8 cellular contexts compared by ENCODE assay signal in the genomic region with DNA sequence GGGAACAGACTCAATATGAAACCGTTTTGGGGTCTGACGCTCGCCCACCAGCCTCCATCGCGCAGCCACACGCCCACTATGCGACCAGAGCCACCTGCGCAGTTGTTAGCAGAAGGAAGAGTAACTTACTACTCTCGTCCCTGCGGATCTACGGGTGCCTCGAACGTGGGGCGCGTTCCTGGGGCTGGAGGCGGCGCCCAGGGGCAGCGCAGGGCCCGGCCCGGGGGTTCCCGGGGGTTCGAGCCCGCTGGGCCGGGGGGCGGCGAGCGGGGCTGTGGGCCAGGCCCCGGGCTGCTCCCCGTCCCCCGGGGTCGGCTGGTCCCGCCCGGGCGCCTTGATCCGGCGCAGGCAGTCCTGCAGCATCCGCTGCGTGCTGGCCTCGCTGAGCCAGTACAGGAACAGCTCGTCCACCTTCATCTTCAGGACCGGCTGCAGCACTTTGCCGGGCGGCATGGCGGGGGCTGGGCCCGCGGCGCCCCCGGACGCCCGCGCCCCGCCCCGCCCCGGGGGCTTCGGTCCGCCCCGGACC. TPM values are rescaled to one million over a fixed set of nuclear protein-coding genes. Genes with fewer than 3 reads are reported as not detected.
DNase-seq lines count a peak whose midpoint lies in the region; ATAC-seq, FAIRE-seq and TF ChIP-seq lines count a peak whose summit lies in the region.

No MANE protein-coding gene starts in this region.

- H3K27me3 Mint-ChIP-seq in CD4-positive, alpha-beta memory T cell = peaks cover 0 to 1% of the 10 kb centered on the region in 2 donors
- H3K27me3 Mint-ChIP-seq in brain = peaks cover 6% of the 10 kb centered on the region

- H3K27ac Mint-ChIP-seq in CD4-positive, alpha-beta memory T cell = peak overlapping the region in 5 of 7 donors; percentile 46 to 92 (median 52)
- H3K27ac Mint-ChIP-seq in brain = peak overlapping the region in 2 of 5 experiments; percentile 38 to 60

- H3K4me1 Mint-ChIP-seq in CD4-positive, alpha-beta memory T cell = peaks cover 10 to 11% (median 10%) of the 10 kb centered on the region in 4 donors
- peaks cover 26% of the 10 kb centered on the region for H3K4me1 Mint-ChIP-seq in brain

- no peak for TF ChIP-seq CTCF in Loucy (conservative IDR thresholded peaks at IDR 0.05; ENCODE audit: low read length)
- TF ChIP-seq CTCF in brain (conservative IDR thresholded peaks at IDR 0.05) = no peak
- no peak for TF ChIP-seq CTCF in D721Med (IDR thresholded peaks at IDR 0.05; ENCODE audit: insufficient read depth, missing control alignments)
- TF ChIP-seq CTCF in omental fat pad (IDR thresholded peaks at IDR 0.05) = no peak

- WGBS in thymus = 1% methylated on average over 57 of the region's 57 CpGs

- H3K36me3 Mint-ChIP-seq in CD4-positive, alpha-beta memory T cell = peaks cover 0 to 4% of the 10 kb centered on the region in 2 donors
- H3K36me3 Mint-ChIP-seq in brain = no peaks in the 10 kb centered on the region

- intact Hi-C loops in CD4-positive, alpha-beta memory T cell (cut with micrococcal nuclease) = loop anchor here (2.0 to 10.0 kb wide), 2 partner anchors 1066 to 1278 kb away; partner anchors contain the start of gene ASMTL

- peak overlapping the region; percentile 72 for H3K9ac ChIP-seq in Loucy (ENCODE audit: low read depth, low read length, poor library complexity, severe bottlenecking)

- no peak for FAIRE-seq in D721Med (lab: Jason Lieb, UNC)

- peaks cover 6% of the 10 kb centered on the region for H3K4me1 ChIP-seq in CD4-positive, alpha-beta memory T cell (ENCODE audit: insufficient read depth, low read length)
- H3K4me1 ChIP-seq in Loucy (ENCODE audit: insufficient read depth, low read length, poor library complexity, severe bottlenecking) = peaks cover 5% of the 10 kb centered on the region
- peaks cover 14% of the 10 kb centered on the region for H3K4me1 ChIP-seq in mononuclear cell (ENCODE audit: insufficient read depth, low read length)
- peaks cover 10% of the 10 kb centered on the region for H3K4me1 ChIP-seq in thymus (ENCODE audit: control insufficient read depth, insufficient read depth, low read length)

- POLR2A ChIA-PET in CD4-positive, alpha-beta memory T cell (lab: Charles Lee; ENCODE audit: partially characterized antibody) = no interaction called here

- H3K27ac ChIP-seq in CD4-positive, alpha-beta memory T cell (ENCODE audit: low read depth, low read length) = peak overlapping the region; percentile 100
- peak overlapping the region; percentile 91 for H3K27ac ChIP-seq in thymus (ENCODE audit: low read depth)

- H3K9me3 Mint-ChIP-seq in CD4-positive, alpha-beta memory T cell = peaks cover 0 to 6% (median 0%) of the 10 kb centered on the region in 8 donors
- peaks cover 0 to 7% (median 0%) of the 10 kb centered on the region in 5 experiments for H3K9me3 Mint-ChIP-seq in brain

- CTCF ChIA-PET in CD4-positive, alpha-beta memory T cell (lab: Charles Lee; ENCODE audit: partially characterized antibody) = no interaction called here

- no peaks in the 10 kb centered on the region for H3K27me3 ChIP-seq in CD4-positive, alpha-beta memory T cell (ENCODE audit: insufficient read depth, low read length)
- H3K27me3 ChIP-seq in Loucy (ENCODE audit: insufficient read depth, low read length, poor library complexity, severe bottlenecking) (no peaks in the 10 kb centered on the region), mononuclear cell (ENCODE audit: insufficient read depth, low read length) (no peaks in the 10 kb centered on the region), thymus (ENCODE audit: control insufficient read depth, insufficient read depth) (no peaks in the 10 kb centered on the region)

- peak in 1 of 5 donors; percentile 13 for DNase-seq in CD4-positive, alpha-beta memory T cell
- no peak for DNase-seq in D721Med (ENCODE audit: insufficient read length, low spot score)
- no peak for DNase-seq in omental fat pad (ENCODE audit: low spot score)

- peak overlapping the region; percentile 37 for H3K4me2 ChIP-seq in Loucy (ENCODE audit: low read depth, low read length, poor library complexity, severe bottlenecking)

- H3K36me3 ChIP-seq in CD4-positive, alpha-beta memory T cell (ENCODE audit: insufficient read depth, low read length) = no peaks in the 10 kb centered on the region
- H3K36me3 ChIP-seq in Loucy (ENCODE audit: insufficient read depth, low read length) (no peaks in the 10 kb centered on the region), thymus (ENCODE audit: control insufficient read depth, insufficient read depth) (no peaks in the 10 kb centered on the region)

- peak overlapping the region in 1 of 2 donors; percentile 99 for H3K4me3 ChIP-seq in CD4-positive, alpha-beta memory T cell (ENCODE audit: low read length in 2 of 2)
- H3K4me3 ChIP-seq in Loucy (ENCODE audit: low read length, poor library complexity, severe bottlenecking) (peak overlapping the region; percentile 77), mononuclear cell (ENCODE audit: low read length) (peak overlapping the region; percentile 93), thymus (ENCODE audit: low read length) (peak overlapping the region; percentile 65)

- no peaks in the 10 kb centered on the region for H3K9me3 ChIP-seq in CD4-positive, alpha-beta memory T cell (ENCODE audit: control insufficient read depth in 1 of 2, low read length in 2 of 2)
- H3K9me3 ChIP-seq in Loucy (ENCODE audit: insufficient read depth, low read depth, low read length) = no peaks in the 10 kb centered on the region
- no peaks in the 10 kb centered on the region for H3K9me3 ChIP-seq in mononuclear cell (ENCODE audit: low read depth, low read length)
- no peaks in the 10 kb centered on the region for H3K9me3 ChIP-seq in thymus (ENCODE audit: control insufficient read depth)

- H3F3A ChIP-seq in Loucy (ENCODE audit: low read depth) = no peaks in the 10 kb centered on the region

- ATAC-seq in GM21717 (IDR thresholded peaks at IDR 0.05; ENCODE audit: unreplicated experiment) (peak; percentile 30), omental fat pad (ENCODE audit: low FRiP score) (no peak)

- H4K20me1 ChIP-seq in Loucy (ENCODE audit: insufficient read depth, low read length, poor library complexity, severe bottlenecking) = no peaks in the 10 kb centered on the region

- H3K79me2 ChIP-seq in Loucy (ENCODE audit: insufficient read depth, low read length) = peaks cover 4% of the 10 kb centered on the region; the same call in 1 of the 2 replicates

- no peaks in the 10 kb centered on the region for H3K9me2 ChIP-seq in Loucy (replicated peaks; ENCODE audit: low read depth, low read length)

- H2AFZ ChIP-seq in Loucy (ENCODE audit: low read length) = no peak overlapping the region

- H3K4me3 Mint-ChIP-seq in CD4-positive, alpha-beta memory T cell = peak overlapping the region; percentile 29 to 72 (median 66)
- H3K4me3 Mint-ChIP-seq in brain = peak overlapping the region; percentile 68 to 82 (median 76)

RNA-seq across cellular contexts. Expression of gene PPP2R3B, which starts 0.4 kb away (rescaled TPM):
- total RNA-seq in CD4-positive, alpha-beta memory T cell = 10 to 100 TPM; 42.3 to 45.2 TPM
- 1 to 10 TPM; 8.0 to 8.4 TPM for polyA plus RNA-seq in CD4-positive, alpha-beta memory T cell
- 14.6 TPM for polyA plus RNA-seq in brain (ENCODE audit: insufficient read depth, low read depth, low replicate concordance)
- total RNA-seq in mononuclear cell = 6.0 TPM
- 88.5 TPM for polyA plus RNA-seq in thymus
- total RNA-seq in omental fat pad = 10 to 100 TPM in 1 of 4 donors, 1 to 10 TPM in 3; 4.5 to 12.0 (median 5.7) TPM
